In genomic region chr10:132572545-132572937, GRCh38 we compare ENCODE assay signal across 9 cellular contexts. TPM values are rescaled to one million over a fixed set of nuclear protein-coding genes. Genes with fewer than 3 reads are reported as not detected.
A peak's percentile ranks its signal among the peaks of the same experiment; 100 is the strongest.
DNase-seq lines count a peak whose midpoint lies in the region; ATAC-seq and TF ChIP-seq lines count a peak whose summit lies in the region.
"Had no signal": no experiment of that assay in that cellular context is flagged by ENCODE, and none has a peak within 500 bp of the region (broad histone marks: within the 10 kb centered on the region; RNA-seq: fewer than 3 reads in every experiment).

No MANE protein-coding gene starts in this region.

- peaks cover 51% of the 10 kb centered on the region for H3K4me1 ChIP-seq in body of pancreas
- H3K4me1 ChIP-seq in mesenchymal stem cell (ENCODE audit: control insufficient read depth, insufficient read depth, low read depth, low read length), result peaks cover 53% of the 10 kb centered on the region

- H4K8ac ChIP-seq in mesenchymal stem cell (ENCODE audit: low read length), result peak overlapping the region; percentile 1

- H3K36me3 ChIP-seq in body of pancreas (replicated peaks in 1 of 2; ENCODE audit: insufficient read depth in 1 of 2, low read depth in 2 of 2) (no peaks in the 10 kb centered on the region), mesenchymal stem cell (ENCODE audit: control insufficient read depth in 1 of 2, insufficient read depth in 2 of 2, low read depth in 1 of 2, low read length in 2 of 2) (peaks cover 0 to 13% of the 10 kb centered on the region in 2 experiments)

- CTCF ChIA-PET in Calu3 (lab: Charles Lee), result interaction anchor here (0.5 to 1.3 kb wide), 4 partner anchors 19 to 353 kb away, joined by 3 to 4 read pairs (median 4); no protein-coding TSS in a partner anchor

- no peak for TF ChIP-seq CTCF in body of pancreas (IDR thresholded peaks at IDR 0.05)
- no peak for TF ChIP-seq CTCF in Calu3 (IDR thresholded peaks at IDR 0.05; ENCODE audit: unreplicated experiment)

- intact Hi-C loops in body of pancreas (cut with DNase I) (no loop called here), Calu3 (cut with micrococcal nuclease; ENCODE audit: unreplicated experiment) (loop anchor here (10.0 kb wide), 1 partner anchor 108 kb away; no protein-coding TSS in a partner anchor)

- TF ChIP-seq POLR2A in body of pancreas (IDR thresholded peaks at IDR 0.05), result no peak

- peak overlapping the region in 1 of 2 experiments; percentile 59 for H2BK12ac ChIP-seq in mesenchymal stem cell (ENCODE audit: low read length in 2 of 2)

- H3K27ac ChIP-seq in body of pancreas (peak overlapping the region in 3 of 4 donors; percentile 18 to 52 (median 27)), mesenchymal stem cell (ENCODE audit: low read length, poor library complexity, severe bottlenecking) (peak overlapping the region; percentile 70)

- no peak overlapping the region for H3K4me3 Mint-ChIP-seq in Calu3 (ENCODE audit: low read depth, unreplicated experiment)

- WGBS in body of pancreas, 2 donors, result 49 to 63% methylated on average over 5 to 6 of the region's 7 CpGs
- WGBS in mesenchymal stem cell, result 19% methylated on average over 7 of the region's 7 CpGs

- H2BK5ac ChIP-seq in mesenchymal stem cell (ENCODE audit: low read depth, low read length, poor library complexity, severe bottlenecking), result peak overlapping the region; percentile 46

- no TSS peak for BruUV-seq in Calu3 (replicated peaks; lab: Mats Ljungman, UMichigan)

- peaks cover 24% of the 10 kb centered on the region for H3K79me1 ChIP-seq in mesenchymal stem cell (replicated peaks; ENCODE audit: low read length, poor library complexity, severe bottlenecking)

- peaks cover 7% of the 10 kb centered on the region for H3K36me3 Mint-ChIP-seq in Calu3 (ENCODE audit: insufficient read depth, unreplicated experiment)

- no peaks in the 10 kb centered on the region for H3K9me3 ChIP-seq in body of pancreas
- H3K9me3 ChIP-seq in mesenchymal stem cell (ENCODE audit: control insufficient read depth, low read length), result no peaks in the 10 kb centered on the region

- peak overlapping the region in 1 of 2 experiments; percentile 42 for H3K23ac ChIP-seq in mesenchymal stem cell (ENCODE audit: low read length in 2 of 2)

- no peak overlapping the region for H3K14ac ChIP-seq in mesenchymal stem cell (ENCODE audit: low read length in 2 of 2)

- no peak overlapping the region for H4K91ac ChIP-seq in mesenchymal stem cell (ENCODE audit: low read length)

- H3K4me3 ChIP-seq in body of pancreas, result no peak overlapping the region
- no peak overlapping the region for H3K4me3 ChIP-seq in mesenchymal stem cell (ENCODE audit: insufficient read depth in 1 of 2, low read depth in 1 of 2, low read length in 2 of 2)

- no peaks in the 10 kb centered on the region for H3K27me3 Mint-ChIP-seq in Calu3 (ENCODE audit: unreplicated experiment)

- no peak overlapping the region for H3K9ac ChIP-seq in mesenchymal stem cell (ENCODE audit: low read length)

- DNase-seq in ELR (ENCODE audit: low read depth) (peak; percentile 14), body of pancreas (peak in 1 of 4 donors; percentile 29), mesenchymal stem cell (peak; percentile 72), amniotic stem cell (lab: John Stamatoyannopoulos, UW) (no peak), Calu3 (no peak), cerebellar nuclear complex (lab: John Stamatoyannopoulos, UW) (no peak), T-helper 1 cell (no peak)
- DNase-seq: NCI-H446 had no signal

- H3K27me3 ChIP-seq in body of pancreas (no peaks in the 10 kb centered on the region), mesenchymal stem cell (ENCODE audit: control insufficient read depth in 1 of 2, insufficient read depth in 1 of 2, low read length in 2 of 2) (no peaks in the 10 kb centered on the region)

- H2AFZ ChIP-seq in mesenchymal stem cell (ENCODE audit: low read depth, low read length), result no peak overlapping the region

- H2BK15ac ChIP-seq in mesenchymal stem cell (ENCODE audit: low read depth, poor library complexity, severe bottlenecking), result peak overlapping the region; percentile 13

- no peak overlapping the region for H2BK120ac ChIP-seq in mesenchymal stem cell (ENCODE audit: low read depth, low read length)

- ATAC-seq in HG03558 (IDR thresholded peaks at IDR 0.05; ENCODE audit: extremely low read depth, unreplicated experiment), result peak; percentile 2
- ATAC-seq in body of pancreas, result no peak

- H3K27ac Mint-ChIP-seq in Calu3 (ENCODE audit: unreplicated experiment), result no peak overlapping the region

- peak overlapping the region; percentile 27 for H2AK5ac ChIP-seq in mesenchymal stem cell (ENCODE audit: low read length, severe bottlenecking)

- peak overlapping the region; percentile 45 for H3K4me2 ChIP-seq in mesenchymal stem cell (ENCODE audit: low read length, poor library complexity, severe bottlenecking)

- no peak overlapping the region for H3K4ac ChIP-seq in mesenchymal stem cell (ENCODE audit: low read depth in 1 of 2, low read length in 2 of 2)

- H3K4me1 Mint-ChIP-seq in Calu3 (ENCODE audit: low read depth, unreplicated experiment), result peaks cover 20% of the 10 kb centered on the region

- peak overlapping the region in 1 of 2 experiments; percentile 34 for H3K18ac ChIP-seq in mesenchymal stem cell (ENCODE audit: low read depth in 1 of 2, low read length in 2 of 2)

- no peaks in the 10 kb centered on the region for H3K9me3 Mint-ChIP-seq in Calu3 (ENCODE audit: low read depth, unreplicated experiment)

RNA-seq across cellular contexts. Expression of gene INPP5A, which starts 35.0 kb away (rescaled TPM):
- total RNA-seq in body of pancreas, result 10 to 100 TPM in 1 of 2 donors, 1 to 10 TPM in 1; 9.2 to 14.5 TPM
- polyA plus RNA-seq in mesenchymal stem cell (2013, experiment 1 of 2), result 31.4 TPM
- 32.2 TPM for polyA plus RNA-seq in mesenchymal stem cell (2013, experiment 2 of 2)
- 16.5 and 16.6 TPM in 2 replicates for total RNA-seq in Calu3 (2022)

Comparison
In these comparisons a context has a peak if more than half of its experiments do, and no peak if none do; other contexts are left out.
1. DNase-seq: peak in ELR (single experiment) and mesenchymal stem cell (single experiment); none in amniotic stem cell (single experiment), Calu3 (single experiment), cerebellar nuclear complex (0 of 2) and T-helper 1 cell (0 of 5).